ENCODE assay signal across 13 cellular contexts in genomic region chr9:82810902-82811301, GRCh38.
DNase-seq lines count a peak whose midpoint lies in the region; ATAC-seq and TF ChIP-seq lines count a peak whose summit lies in the region.
"Had no signal": no experiment of that assay in that cellular context is flagged by ENCODE, and none has a peak within 500 bp of the region (broad histone marks: within the 10 kb centered on the region; RNA-seq: fewer than 3 reads in every experiment).

No MANE protein-coding gene starts in this region.

- TF ChIP-seq POLR2A in GM18505 (IDR thresholded peaks at IDR 0.05; ENCODE audit: borderline replicate concordance, extremely low read depth, insufficient read depth, insufficient read length) = no peak

- no peaks in the 10 kb centered on the region for H3K27me3 Mint-ChIP-seq in Caco-2 (ENCODE audit: insufficient read depth, unreplicated experiment)

- no peaks in the 10 kb centered on the region for H3K36me3 Mint-ChIP-seq in Caco-2 (ENCODE audit: insufficient read depth, unreplicated experiment)
- H3K36me3 Mint-ChIP-seq: CD8-positive, alpha-beta T cell had no signal

- CTCF ChIA-PET in Caco-2 (lab: Charles Lee) = no interaction called here

- no peak overlapping the region for H3K4me3 Mint-ChIP-seq in Caco-2 (ENCODE audit: unreplicated experiment)
- H3K4me3 Mint-ChIP-seq: CD8-positive, alpha-beta T cell had no signal

- H3K36me3 ChIP-seq in Caco-2 (ENCODE audit: control insufficient read depth, insufficient read depth, low read length) = no peaks in the 10 kb centered on the region
- H3K36me3 ChIP-seq in lower lobe of right lung = no peaks in the 10 kb centered on the region
- H3K36me3 ChIP-seq: gastroesophageal sphincter, right atrium auricular region had no signal

- no peaks in the 10 kb centered on the region for H3K4me1 ChIP-seq in Caco-2
- no peaks in the 10 kb centered on the region for H3K4me1 ChIP-seq in lower lobe of right lung
- H3K4me1 ChIP-seq: gastroesophageal sphincter, right atrium auricular region had no signal

- no peaks in the 10 kb centered on the region for H3K9me3 ChIP-seq in Caco-2
- no peaks in the 10 kb centered on the region for H3K9me3 ChIP-seq in lower lobe of right lung
- H3K9me3 ChIP-seq: gastroesophageal sphincter, right atrium auricular region had no signal

- intact Hi-C loops in Caco-2 (cut with micrococcal nuclease; ENCODE audit: unreplicated experiment) = no loop called here
- intact Hi-C loops in lower lobe of right lung (cut with DNase I) = no loop called here

- no TSS peak for BruUV-seq in Caco-2 (replicated peaks; lab: Mats Ljungman, UMichigan)

- TF ChIP-seq CTCF in Caco-2 (IDR thresholded peaks at IDR 0.05; ENCODE audit: insufficient read depth in 1 of 2, low read depth in 1 of 2, low read length in 1 of 2, severe bottlenecking in 1 of 2, unreplicated experiment in 1 of 2) (no peak), lower lobe of right lung (IDR thresholded peaks at IDR 0.05) (no peak)

- DNase-seq in Caco-2 (peak; percentile 45 to 54), HT-29 (ENCODE audit: low spot score) (peak; percentile 69), T1000 (lab: John Stamatoyannopoulos, UW) (peak; percentile 1), iPS DF 4.7 (ENCODE audit: extremely low read depth, low spot score) (peak; percentile 99), NCI-H2227 treated with DMSO at 0.1 percent for 48 hours (lab: John Stamatoyannopoulos, UW) (no peak), lower lobe of right lung (no peak), dermis blood vessel endothelial cell (no peak)
- DNase-seq: activated T-cell treated with anti-CD3 and anti-CD28 coated beads, Interleukin-2, amount 50 U/mL, for 1 hour; CD8-positive, alpha-beta T cell; central memory CD4-positive, alpha-beta T cell had no signal

- no peak overlapping the region for H3K27ac ChIP-seq in lower lobe of right lung
- H3K27ac ChIP-seq: gastroesophageal sphincter, right atrium auricular region had no signal

- POLR2A ChIA-PET in Caco-2 (lab: Charles Lee) = no interaction called here

- H3K27ac Mint-ChIP-seq in Caco-2 (ENCODE audit: unreplicated experiment) = no peak overlapping the region
- H3K27ac Mint-ChIP-seq: CD8-positive, alpha-beta T cell had no signal

- no peaks in the 10 kb centered on the region for H3K9me3 Mint-ChIP-seq in Caco-2 (ENCODE audit: unreplicated experiment)

- H3K27me3 ChIP-seq in Caco-2 (replicated peaks; ENCODE audit: control insufficient read depth, insufficient read depth, low read length) (no peaks in the 10 kb centered on the region), lower lobe of right lung (ENCODE audit: low read depth) (no peaks in the 10 kb centered on the region)
- H3K27me3 ChIP-seq: gastroesophageal sphincter, right atrium auricular region had no signal

- no peak overlapping the region for H3K4me3 ChIP-seq in Caco-2 (ENCODE audit: low read depth, low read length)
- H3K4me3 ChIP-seq in lower lobe of right lung = no peak overlapping the region
- H3K4me3 ChIP-seq: gastroesophageal sphincter, right atrium auricular region had no signal

- H3K4me1 Mint-ChIP-seq in Caco-2 (ENCODE audit: low read depth, unreplicated experiment) = no peaks in the 10 kb centered on the region

- ATAC-seq in GM18505 (IDR thresholded peaks at IDR 0.05; ENCODE audit: unreplicated experiment) (no peak), lower lobe of right lung (no peak)
- ATAC-seq: CD8-positive, alpha-beta T cell; gastroesophageal sphincter had no signal

Comparison
In these comparisons a context has a peak if more than half of its experiments do, and no peak if none do; other contexts are left out.
1. DNase-seq: peak in Caco-2 (2 of 2), HT-29 (single experiment), T1000 (single experiment) and iPS DF 4.7 (single experiment); none in NCI-H2227 treated with DMSO at 0.1 percent for 48 hours (single experiment), lower lobe of right lung (single experiment) and dermis blood vessel endothelial cell (single experiment).